In the genomic region with DNA sequence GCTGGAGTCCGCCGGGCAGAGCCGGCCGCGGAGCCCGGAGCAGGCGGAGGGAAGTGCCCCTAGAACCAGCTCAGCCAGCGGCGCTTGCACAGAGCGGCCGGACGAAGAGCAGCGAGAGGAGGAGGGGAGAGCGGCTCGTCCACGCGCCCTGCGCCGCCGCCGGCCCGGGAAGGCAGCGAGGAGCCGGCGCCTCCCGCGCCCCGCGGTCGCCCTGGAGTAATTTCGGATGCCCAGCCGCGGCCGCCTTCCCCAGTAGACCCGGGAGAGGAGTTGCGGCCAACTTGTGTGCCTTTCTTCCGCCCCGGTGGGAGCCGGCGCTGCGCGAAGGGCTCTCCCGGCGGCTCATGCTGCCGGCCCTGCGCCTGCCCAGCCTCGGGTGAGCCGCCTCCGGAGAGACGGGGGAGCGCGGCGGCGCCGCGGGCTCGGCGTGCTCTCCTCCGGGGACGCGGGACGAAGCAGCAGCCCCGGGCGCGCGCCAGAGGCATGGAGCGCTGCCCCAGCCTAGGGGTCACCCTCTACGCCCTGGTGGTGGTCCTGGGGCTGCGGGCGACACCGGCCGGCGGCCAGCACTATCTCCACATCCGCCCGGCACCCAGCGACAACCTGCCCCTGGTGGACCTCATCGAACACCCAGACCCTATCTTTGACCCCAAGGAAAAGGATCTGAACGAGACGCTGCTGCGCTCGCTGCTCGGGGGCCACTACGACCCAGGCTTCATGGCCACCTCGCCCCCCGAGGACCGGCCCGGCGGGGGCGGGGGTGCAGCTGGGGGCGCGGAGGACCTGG, we compare ENCODE assay signal across 8 cellular contexts. TPM values are rescaled to one million over a fixed set of nuclear protein-coding genes. Genes with fewer than 3 reads are reported as not detected.
DNase-seq lines count a peak whose midpoint lies in the region; ATAC-seq lines count a peak whose summit lies in the region.

No MANE protein-coding gene starts in this region.

- ATAC-seq in Right ventricle myocardium inferior (peak; percentile 79), HG03135 (IDR thresholded peaks at IDR 0.05; ENCODE audit: unreplicated experiment) (no peak)
- ATAC-seq in stimulated activated effector memory CD8-positive, alpha-beta T cell treated with anti-CD3 and anti-CD28 coated beads, Interleukin-12 subunit alpha, Interleukin-12 subunit beta, amount 100 ng/mL, for 72 hours = peak; percentile 65

- CTCF ChIA-PET in activated CD4-positive, alpha-beta T cell treated with anti-CD3 and anti-CD28 coated beads, Interleukin-2, amount 10 ng/mL, durations not matched to agents 7 days and 5 days (lab: Charles Lee) = interaction anchor here (0.6 to 2.7 kb wide), 7 partner anchors 8 to 451 kb away, joined by 3 to 19 read pairs (median 6); no protein-coding TSS in a partner anchor

- peaks cover 30% of the 10 kb centered on the region for H3K4me1 Mint-ChIP-seq in activated CD4-positive, alpha-beta T cell treated with anti-CD3 and anti-CD28 coated beads, Interleukin-2, amount 10 ng/mL, durations not matched to agents 7 days and 5 days
- peaks cover 28% of the 10 kb centered on the region for H3K4me1 Mint-ChIP-seq in stimulated activated effector memory CD8-positive, alpha-beta T cell treated with anti-CD3 and anti-CD28 coated beads, Interleukin-12 subunit alpha, Interleukin-12 subunit beta, amount 100 ng/mL, for 72 hours

- H3K27me3 Mint-ChIP-seq in activated CD4-positive, alpha-beta T cell treated with anti-CD3 and anti-CD28 coated beads, Interleukin-2, amount 10 ng/mL, durations not matched to agents 7 days and 5 days = peaks cover 61% of the 10 kb centered on the region

- intact Hi-C loops in Right ventricle myocardium inferior (cut with DNase I) (loop anchor here (2.0 kb wide), 1 partner anchor 187 kb away; no protein-coding TSS in a partner anchor), cardiac septum (cut with DNase I) (loop anchor here (10.0 kb wide), 1 partner anchor 749 kb away; no protein-coding TSS in a partner anchor)

- H3K9me3 Mint-ChIP-seq in activated CD4-positive, alpha-beta T cell treated with anti-CD3 and anti-CD28 coated beads, Interleukin-2, amount 10 ng/mL, durations not matched to agents 7 days and 5 days = no peaks in the 10 kb centered on the region
- H3K9me3 Mint-ChIP-seq in stimulated activated effector memory CD8-positive, alpha-beta T cell treated with anti-CD3 and anti-CD28 coated beads, Interleukin-12 subunit alpha, Interleukin-12 subunit beta, amount 100 ng/mL, for 72 hours = no peaks in the 10 kb centered on the region

- no peak overlapping the region for H3K27ac Mint-ChIP-seq in activated CD4-positive, alpha-beta T cell treated with anti-CD3 and anti-CD28 coated beads, Interleukin-2, amount 10 ng/mL, durations not matched to agents 7 days and 5 days
- no peak overlapping the region for H3K27ac Mint-ChIP-seq in stimulated activated effector memory CD8-positive, alpha-beta T cell treated with anti-CD3 and anti-CD28 coated beads, Interleukin-12 subunit alpha, Interleukin-12 subunit beta, amount 100 ng/mL, for 72 hours

- POLR2A ChIA-PET in activated CD4-positive, alpha-beta T cell treated with anti-CD3 and anti-CD28 coated beads, Interleukin-2, amount 10 ng/mL, durations not matched to agents 7 days and 5 days (lab: Charles Lee) = interaction anchor here (0.7 kb wide), 1 partner anchor 186 kb away, joined by 3 read pairs; no protein-coding TSS in a partner anchor

- H3K4me3 Mint-ChIP-seq in activated CD4-positive, alpha-beta T cell treated with anti-CD3 and anti-CD28 coated beads, Interleukin-2, amount 10 ng/mL, durations not matched to agents 7 days and 5 days = peak overlapping the region; percentile 60
- H3K4me3 Mint-ChIP-seq in stimulated activated effector memory CD8-positive, alpha-beta T cell treated with anti-CD3 and anti-CD28 coated beads, Interleukin-12 subunit alpha, Interleukin-12 subunit beta, amount 100 ng/mL, for 72 hours = peak overlapping the region; percentile 57

- H3K36me3 Mint-ChIP-seq in activated CD4-positive, alpha-beta T cell treated with anti-CD3 and anti-CD28 coated beads, Interleukin-2, amount 10 ng/mL, durations not matched to agents 7 days and 5 days (ENCODE audit: low read depth) = no peaks in the 10 kb centered on the region
- H3K36me3 Mint-ChIP-seq in stimulated activated effector memory CD8-positive, alpha-beta T cell treated with anti-CD3 and anti-CD28 coated beads, Interleukin-12 subunit alpha, Interleukin-12 subunit beta, amount 100 ng/mL, for 72 hours = no peaks in the 10 kb centered on the region

- DNase-seq in Right ventricle myocardium inferior (ENCODE audit: missing footprints) (peak; percentile 77), cardiac septum (ENCODE audit: low spot score) (no peak), NCI-H146 (lab: John Stamatoyannopoulos, UW) (peak; percentile 59), ecto neural progenitor cell (ENCODE audit: low spot score) (peak; percentile 91), lung microvascular endothelial cell (ENCODE audit: low read depth in 2 of 2) (peak; percentile 72 to 75)
- DNase-seq in activated CD4-positive, alpha-beta T cell treated with anti-CD3 and anti-CD28 coated beads, Interleukin-2, amount 10 ng/mL, durations not matched to agents 7 days and 5 days = peak; percentile 17
- DNase-seq in stimulated activated effector memory CD8-positive, alpha-beta T cell treated with anti-CD3 and anti-CD28 coated beads, Interleukin-12 subunit alpha, Interleukin-12 subunit beta, amount 100 ng/mL, for 72 hours (ENCODE audit: low spot score in 2 of 2) = peak; percentile 24 to 74

RNA-seq across cellular contexts. Expression of a gene that starts 0.4 kb away (rescaled TPM):
- total RNA-seq in Right ventricle myocardium inferior (0.70 TPM), cardiac septum (not detected), lung microvascular endothelial cell (0.65 and 1.8 TPM in 2 replicates)
- under 1 TPM; 0.37 to 0.64 TPM for total RNA-seq in activated CD4-positive, alpha-beta T cell treated with anti-CD3 and anti-CD28 coated beads, Interleukin-2, amount 10 ng/mL, durations not matched to agents 7 days and 5 days
